In the genomic region with DNA sequence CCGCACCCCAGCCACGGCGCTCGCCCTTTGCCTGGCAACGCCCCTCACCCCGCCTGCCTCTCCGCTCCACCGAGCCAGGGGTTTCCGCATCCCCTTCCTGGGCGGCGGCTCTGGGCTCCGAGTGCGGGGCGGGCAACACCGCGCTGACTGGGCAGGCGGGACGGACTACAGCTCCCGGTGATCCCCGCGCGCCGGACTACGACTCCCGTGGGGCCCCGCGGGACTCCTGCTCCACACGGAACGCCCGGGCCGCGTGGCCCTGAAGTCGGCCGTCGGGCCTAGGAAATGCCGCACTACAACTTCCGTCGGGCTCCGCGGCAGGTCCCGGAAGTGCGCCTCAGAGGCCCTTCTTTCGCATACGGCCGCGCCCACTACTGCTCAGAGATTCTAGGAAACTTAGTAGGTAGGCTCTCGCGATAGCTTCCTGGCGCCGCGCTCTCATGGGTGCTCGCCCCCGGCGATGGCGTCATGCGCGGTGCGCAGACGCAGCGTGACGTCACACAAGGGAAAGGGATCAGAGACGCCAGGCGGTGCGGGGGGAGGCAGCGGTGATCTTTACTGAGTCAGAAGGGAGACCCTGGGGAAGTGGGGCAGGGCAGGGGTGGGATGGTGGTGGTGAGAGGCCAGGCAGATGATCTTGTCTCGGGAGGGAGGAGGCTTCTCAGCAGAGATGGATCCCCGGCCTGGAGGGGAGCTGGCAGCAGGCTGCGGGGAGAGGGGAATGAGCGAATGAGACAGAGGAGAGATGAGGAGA, we compare ENCODE assay signal across 8 cellular contexts. TPM values are rescaled to one million over a fixed set of nuclear protein-coding genes. Genes with fewer than 3 reads are reported as not detected.
DNase-seq lines count a peak whose midpoint lies in the region; ATAC-seq, FAIRE-seq and TF ChIP-seq lines count a peak whose summit lies in the region.

A gene with protein sequence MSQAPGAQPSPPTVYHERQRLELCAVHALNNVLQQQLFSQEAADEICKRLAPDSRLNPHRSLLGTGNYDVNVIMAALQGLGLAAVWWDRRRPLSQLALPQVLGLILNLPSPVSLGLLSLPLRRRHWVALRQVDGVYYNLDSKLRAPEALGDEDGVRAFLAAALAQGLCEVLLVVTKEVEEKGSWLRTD (minus strand): TSS at position 123 of the 754 bp plus-strand sequence. CDS start 760 bp downstream, outside the sequence.

- POLR2A ChIA-PET in activated CD4-positive, alpha-beta T cell treated with anti-CD3 and anti-CD28 coated beads for 36 hours (lab: Charles Lee): interaction anchor here (0.6 to 1.0 kb wide), 5 partner anchors 45 to 1158 kb away, joined by 3 to 5 read pairs (median 5); a partner anchor contains a TSS

- H3K36me3 ChIP-seq in kidney (ENCODE audit: control insufficient read depth in 1 of 2, insufficient read depth in 2 of 2, low read length in 2 of 2): no peaks in the 10 kb centered on the region

- H3K9ac ChIP-seq in kidney (ENCODE audit: low read length in 2 of 2): peak within 1 kb of the TSS; percentile 73 to 78

- intact Hi-C loops in activated CD4-positive, alpha-beta T cell treated with anti-CD3 and anti-CD28 coated beads for 36 hours (cut with DNase I, micrococcal nuclease): loop anchor here (1.0 to 10.0 kb wide), 18 partner anchors 35 to 1084 kb away; a partner anchor contains a TSS
- intact Hi-C loops in kidney (cut with DNase I): no loop called here

- H3K4me3 ChIP-seq in choroid plexus epithelial cell (ENCODE audit: low read depth, low read length) (peak within 1 kb of the TSS; percentile 90), kidney (ENCODE audit: low read length in 2 of 2) (peak within 1 kb of the TSS; percentile 75 to 88)

- H3K36me3 Mint-ChIP-seq in activated CD4-positive, alpha-beta T cell treated with anti-CD3 and anti-CD28 coated beads for 36 hours (ENCODE audit: low read depth): peaks cover 3% of the 10 kb centered on the region

- H3K9me3 Mint-ChIP-seq in activated CD4-positive, alpha-beta T cell treated with anti-CD3 and anti-CD28 coated beads for 36 hours (ENCODE audit: low read depth): no peaks in the 10 kb centered on the region

- peak; percentile 85 for ATAC-seq in HG03439 (IDR thresholded peaks at IDR 0.05; ENCODE audit: unreplicated experiment)
- peak; percentile 97 for ATAC-seq in activated CD4-positive, alpha-beta T cell treated with anti-CD3 and anti-CD28 coated beads for 36 hours

- TF ChIP-seq POLR2A in GM19193 (IDR thresholded peaks at IDR 0.05; ENCODE audit: extremely low read depth, insufficient read depth, insufficient read length): peak; percentile 50

- FAIRE-seq in kidney (lab: Jason Lieb, UNC): peak; percentile 78

- CTCF ChIA-PET in activated CD4-positive, alpha-beta T cell treated with anti-CD3 and anti-CD28 coated beads for 36 hours (lab: Charles Lee): interaction anchor here (0.6 to 1.9 kb wide), 9 partner anchors 25 to 221 kb away, joined by 3 to 10 read pairs (median 3); no protein-coding TSS in a partner anchor

- H3K27ac Mint-ChIP-seq in activated CD4-positive, alpha-beta T cell treated with anti-CD3 and anti-CD28 coated beads for 36 hours: peak within 1 kb of the TSS; percentile 92

- TF ChIP-seq CTCF in choroid plexus epithelial cell (conservative IDR thresholded peaks at IDR 0.05; ENCODE audit: low read depth, low read length) (no peak), kidney (IDR thresholded peaks at IDR 0.05; ENCODE audit: borderline replicate concordance, extremely low read depth, insufficient read depth) (no peak)

- peaks cover 5% of the 10 kb centered on the region for H3K27me3 Mint-ChIP-seq in activated CD4-positive, alpha-beta T cell treated with anti-CD3 and anti-CD28 coated beads for 36 hours

- H3K27ac ChIP-seq in kidney (ENCODE audit: low read depth in 2 of 2, low read length in 2 of 2): peak within 1 kb of the TSS; percentile 76 to 78

- peaks cover 14% of the 10 kb centered on the region for H3K4me1 Mint-ChIP-seq in activated CD4-positive, alpha-beta T cell treated with anti-CD3 and anti-CD28 coated beads for 36 hours

- no peaks in the 10 kb centered on the region for H3K9me3 ChIP-seq in kidney (ENCODE audit: control insufficient read depth in 1 of 2, low read length in 2 of 2)

- DNase-seq in AML-193 (lab: John Stamatoyannopoulos, UW): peak; percentile 97
- DNase-seq in NCI-H524 (lab: John Stamatoyannopoulos, UW): peak; percentile 95 to 99
- DNase-seq in activated CD4-positive, alpha-beta T cell treated with anti-CD3 and anti-CD28 coated beads for 36 hours: peak; percentile 99
- DNase-seq in choroid plexus epithelial cell (ENCODE audit: low read depth): peak; percentile 100
- peak; percentile 100 for DNase-seq in kidney
- peak; percentile 97 for DNase-seq in stimulated activated CD4-positive, alpha-beta T cell treated with anti-CD3 and anti-CD28 coated beads, Interleukin-15, amount 100 ng/mL, for 24 hours

- peak within 1 kb of the TSS; percentile 84 for H3K4me3 Mint-ChIP-seq in activated CD4-positive, alpha-beta T cell treated with anti-CD3 and anti-CD28 coated beads for 36 hours

- H3K4me1 ChIP-seq in kidney (ENCODE audit: control insufficient read depth in 1 of 2, insufficient read depth in 1 of 2, low read depth in 1 of 2, low read length in 2 of 2): peaks cover 6 to 9% of the 10 kb centered on the region in 2 donors

RNA-seq across cellular contexts. Expression of the gene that starts here (rescaled TPM):
- total RNA-seq in activated CD4-positive, alpha-beta T cell treated with anti-CD3 and anti-CD28 coated beads for 36 hours: 10 to 100 TPM; 17.4 to 28.1 TPM
- total RNA-seq in kidney: 31.7 TPM
- 73.7 TPM for polyA plus RNA-seq in kidney (ENCODE audit: insufficient read depth, low read depth, low replicate concordance)

Comparison
In these comparisons a context has a peak if more than half of its experiments do, and no peak if none do; other contexts are left out.
1. Peak in every context shown above with its lines: DNase-seq, ATAC-seq, H3K4me3 ChIP-seq and H3K27ac ChIP-seq.